Comparison of ENCODE assay signal across 1 cellular context in the genomic region with DNA sequence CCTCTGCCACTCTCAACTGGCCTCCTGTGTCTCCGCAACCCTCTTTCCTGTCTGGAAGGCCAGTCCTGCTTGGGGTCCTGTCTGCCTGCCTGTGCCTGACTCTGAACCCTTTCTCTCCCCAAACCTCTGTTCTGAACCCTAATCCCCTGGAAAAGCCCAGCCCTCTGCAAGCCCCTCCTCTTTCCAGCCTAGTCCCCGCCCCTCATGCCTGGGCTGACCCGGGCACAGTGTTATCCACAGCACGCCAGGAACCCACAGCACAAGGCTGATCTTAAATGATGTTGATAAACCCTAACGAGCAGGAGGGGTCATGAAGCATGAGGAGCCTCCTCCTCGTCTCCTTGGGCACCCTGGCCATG.
TF ChIP-seq lines count a peak whose summit lies in the region.

TSS of gene IFITM10 (minus strand) at position 115 of the 359 bp plus-strand sequence. CDS start 153 bp downstream, outside the sequence.

TF ChIP-seq in H1, 55 proteins besides CTCF, POLR2A, EP300 and RAD21 (continued from another document):
- TF ChIP-seq TBP (IDR thresholded peaks at IDR 0.05; ENCODE audit: low read depth, low read length) (no peak), ASH2L (IDR thresholded peaks at IDR 0.05; ENCODE audit: low read length) (no peak), SP1 (IDR thresholded peaks at IDR 0.05; ENCODE audit: low read depth, low read length) (no peak), GABPA (IDR thresholded peaks at IDR 0.05; ENCODE audit: borderline replicate concordance, insufficient read depth, low read length) (no peak)
